In the genomic region with DNA sequence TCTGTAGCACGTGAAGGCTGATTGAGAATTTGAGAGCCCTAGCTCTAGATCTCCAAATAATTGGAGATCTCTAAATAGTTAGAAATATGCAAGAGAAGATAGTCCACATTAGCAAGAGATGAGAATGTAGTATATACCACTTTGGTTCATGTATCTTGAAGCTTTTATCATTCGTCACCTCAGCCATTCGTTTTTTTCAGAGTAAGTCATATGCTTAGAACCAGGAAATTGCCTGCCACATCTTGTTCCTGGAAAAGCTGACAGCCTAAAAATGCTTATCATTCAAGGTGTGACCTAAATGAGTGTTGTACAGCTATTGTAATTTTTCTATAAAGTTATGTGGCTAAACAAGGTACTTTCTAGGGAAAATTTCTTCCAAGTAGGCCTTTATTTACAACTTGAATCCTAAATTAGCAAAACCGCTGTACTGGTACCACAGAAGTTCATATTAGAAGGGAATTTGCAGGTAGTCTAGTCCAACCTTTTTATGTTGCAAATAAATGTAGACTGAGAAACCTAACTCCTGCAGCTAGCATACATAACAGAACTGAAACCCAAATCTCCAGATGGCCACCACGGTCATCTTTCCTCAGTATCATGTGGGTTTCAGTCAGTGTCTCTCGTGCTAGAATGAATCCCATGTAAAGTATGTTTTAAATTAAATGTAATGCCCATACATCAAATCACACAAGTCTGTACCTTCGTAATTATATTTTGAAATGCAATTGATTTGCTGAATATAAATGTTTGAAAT, we compare ENCODE assay signal across 9 cellular contexts. TPM values are rescaled to one million over a fixed set of nuclear protein-coding genes. Genes with fewer than 3 reads are reported as not detected.
A peak's percentile ranks its signal among the peaks of the same experiment; 100 is the strongest.
DNase-seq lines count a peak whose midpoint lies in the region; ATAC-seq lines count a peak whose summit lies in the region.
"Had no signal": no experiment of that assay in that cellular context is flagged by ENCODE, and none has a peak within 500 bp of the region (broad histone marks: within the 10 kb centered on the region; RNA-seq: fewer than 3 reads in every experiment).

No MANE protein-coding gene starts in this region.

- no peak overlapping the region for H3K4me3 ChIP-seq in mucosa of stomach (ENCODE audit: low read length)
- H3K4me3 ChIP-seq in HAP-1: no peak overlapping the region

- in situ Hi-C loops in HAP-1 (cut with MboI; ENCODE audit: low sequenced_read_pairs): no loop called here

- H3K4me1 ChIP-seq in mucosa of stomach (ENCODE audit: control insufficient read depth, insufficient read depth, low read length): peaks cover 25% of the 10 kb centered on the region
- H3K4me1 ChIP-seq in HAP-1: peaks cover 13% of the 10 kb centered on the region

- H3K9me3 ChIP-seq in mucosa of stomach (ENCODE audit: control insufficient read depth, low read length) (no peaks in the 10 kb centered on the region), HAP-1 (no peaks in the 10 kb centered on the region)

- H3K36me3 ChIP-seq in mucosa of stomach (ENCODE audit: control insufficient read depth, insufficient read depth, low read length) (no peaks in the 10 kb centered on the region), HAP-1 (replicated peaks) (no peaks in the 10 kb centered on the region)

- ATAC-seq in GM18858 (IDR thresholded peaks at IDR 0.05; ENCODE audit: unreplicated experiment) (peak; percentile 80), HG02623 (IDR thresholded peaks at IDR 0.05; ENCODE audit: unreplicated experiment) (peak; percentile 93)

- DNase-seq in RPMI8226: peak; percentile 80
- DNase-seq in HAP-1 (ENCODE audit: low spot score in 2 of 2): no peak
- DNase-seq in NCI-H510A treated with DMSO at 0.1 percent for 48 hours (lab: John Stamatoyannopoulos, UW): no peak
- no peak for DNase-seq in DMS53 treated with DMSO at 0.1 percent for 48 hours (lab: John Stamatoyannopoulos, UW; ENCODE audit: unreplicated experiment)
- no peak for DNase-seq in A172 (ENCODE audit: low spot score)
- DNase-seq: activated gamma-delta T cell treated with Interleukin-2 at 50 U/mL for 16 hours had no signal

- H3K9ac ChIP-seq in mucosa of stomach (ENCODE audit: low read length): peak overlapping the region; percentile 20

- H3K27me3 ChIP-seq in mucosa of stomach (ENCODE audit: control insufficient read depth, insufficient read depth, low read length) (no peaks in the 10 kb centered on the region), HAP-1 (ENCODE audit: low read depth) (no peaks in the 10 kb centered on the region)

RNA-seq across cellular contexts. Expression of a gene that starts 48.6 kb away (rescaled TPM):
- total RNA-seq in A172 (2014; rRNA removed; shearing (Covaris generic)): 67.2 and 74.4 TPM in 2 replicates
